In genomic region chr6:28940294-28940858, GRCh38 we compare ENCODE assay signal across 1 cellular context.
TF ChIP-seq lines count a peak whose summit lies in the region.

No MANE protein-coding gene starts in this region.

TF ChIP-seq in GM23338, 12 proteins besides CTCF, POLR2A, EP300 and RAD21 (continued from another document):
- TF ChIP-seq, protein P1, sequence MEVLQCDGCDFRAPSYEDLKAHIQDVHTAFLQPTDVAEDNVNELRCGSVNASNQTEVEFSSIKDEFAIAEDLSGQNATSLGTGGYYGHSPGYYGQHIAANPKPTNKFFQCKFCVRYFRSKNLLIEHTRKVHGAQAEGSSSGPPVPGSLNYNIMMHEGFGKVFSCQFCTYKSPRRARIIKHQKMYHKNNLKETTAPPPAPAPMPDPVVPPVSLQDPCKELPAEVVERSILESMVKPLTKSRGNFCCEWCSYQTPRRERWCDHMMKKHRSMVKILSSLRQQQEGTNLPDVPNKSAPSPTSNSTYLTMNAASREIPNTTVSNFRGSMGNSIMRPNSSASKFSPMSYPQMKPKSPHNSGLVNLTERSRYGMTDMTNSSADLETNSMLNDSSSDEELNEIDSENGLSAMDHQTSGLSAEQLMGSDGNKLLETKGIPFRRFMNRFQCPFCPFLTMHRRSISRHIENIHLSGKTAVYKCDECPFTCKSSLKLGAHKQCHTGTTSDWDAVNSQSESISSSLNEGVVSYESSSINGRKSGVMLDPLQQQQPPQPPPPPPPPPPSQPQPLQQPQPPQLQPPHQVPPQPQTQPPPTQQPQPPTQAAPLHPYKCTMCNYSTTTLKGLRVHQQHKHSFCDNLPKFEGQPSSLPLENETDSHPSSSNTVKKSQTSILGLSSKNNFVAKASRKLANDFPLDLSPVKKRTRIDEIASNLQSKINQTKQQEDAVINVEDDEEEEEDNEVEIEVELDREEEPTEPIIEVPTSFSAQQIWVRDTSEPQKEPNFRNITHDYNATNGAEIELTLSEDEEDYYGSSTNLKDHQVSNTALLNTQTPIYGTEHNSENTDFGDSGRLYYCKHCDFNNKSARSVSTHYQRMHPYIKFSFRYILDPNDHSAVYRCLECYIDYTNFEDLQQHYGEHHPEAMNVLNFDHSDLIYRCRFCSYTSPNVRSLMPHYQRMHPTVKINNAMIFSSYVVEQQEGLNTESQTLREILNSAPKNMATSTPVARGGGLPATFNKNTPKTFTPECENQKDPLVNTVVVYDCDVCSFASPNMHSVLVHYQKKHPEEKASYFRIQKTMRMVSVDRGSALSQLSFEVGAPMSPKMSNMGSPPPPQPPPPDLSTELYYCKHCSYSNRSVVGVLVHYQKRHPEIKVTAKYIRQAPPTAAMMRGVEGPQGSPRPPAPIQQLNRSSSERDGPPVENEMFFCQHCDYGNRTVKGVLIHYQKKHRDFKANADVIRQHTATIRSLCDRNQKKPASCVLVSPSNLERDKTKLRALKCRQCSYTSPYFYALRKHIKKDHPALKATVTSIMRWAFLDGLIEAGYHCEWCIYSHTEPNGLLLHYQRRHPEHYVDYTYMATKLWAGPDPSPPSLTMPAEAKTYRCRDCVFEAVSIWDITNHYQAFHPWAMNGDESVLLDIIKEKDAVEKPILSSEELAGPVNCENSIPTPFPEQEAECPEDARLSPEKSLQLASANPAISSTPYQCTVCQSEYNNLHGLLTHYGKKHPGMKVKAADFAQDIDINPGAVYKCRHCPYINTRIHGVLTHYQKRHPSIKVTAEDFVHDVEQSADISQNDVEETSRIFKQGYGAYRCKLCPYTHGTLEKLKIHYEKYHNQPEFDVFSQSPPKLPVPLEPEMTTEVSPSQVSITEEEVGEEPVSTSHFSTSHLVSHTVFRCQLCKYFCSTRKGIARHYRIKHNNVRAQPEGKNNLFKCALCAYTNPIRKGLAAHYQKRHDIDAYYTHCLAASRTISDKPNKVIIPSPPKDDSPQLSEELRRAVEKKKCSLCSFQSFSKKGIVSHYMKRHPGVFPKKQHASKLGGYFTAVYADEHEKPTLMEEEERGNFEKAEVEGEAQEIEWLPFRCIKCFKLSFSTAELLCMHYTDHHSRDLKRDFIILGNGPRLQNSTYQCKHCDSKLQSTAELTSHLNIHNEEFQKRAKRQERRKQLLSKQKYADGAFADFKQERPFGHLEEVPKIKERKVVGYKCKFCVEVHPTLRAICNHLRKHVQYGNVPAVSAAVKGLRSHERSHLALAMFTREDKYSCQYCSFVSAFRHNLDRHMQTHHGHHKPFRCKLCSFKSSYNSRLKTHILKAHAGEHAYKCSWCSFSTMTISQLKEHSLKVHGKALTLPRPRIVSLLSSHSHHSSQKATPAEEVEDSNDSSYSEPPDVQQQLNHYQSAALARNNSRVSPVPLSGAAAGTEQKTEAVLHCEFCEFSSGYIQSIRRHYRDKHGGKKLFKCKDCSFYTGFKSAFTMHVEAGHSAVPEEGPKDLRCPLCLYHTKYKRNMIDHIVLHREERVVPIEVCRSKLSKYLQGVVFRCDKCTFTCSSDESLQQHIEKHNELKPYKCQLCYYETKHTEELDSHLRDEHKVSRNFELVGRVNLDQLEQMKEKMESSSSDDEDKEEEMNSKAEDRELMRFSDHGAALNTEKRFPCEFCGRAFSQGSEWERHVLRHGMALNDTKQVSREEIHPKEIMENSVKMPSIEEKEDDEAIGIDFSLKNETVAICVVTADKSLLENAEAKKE (CRISPR knock-in tag; IDR thresholded peaks at IDR 0.05) = no peak
- TF ChIP-seq ETS1 (IDR thresholded peaks at IDR 0.05) (no peak), ZNF331 (CRISPR knock-in tag; IDR thresholded peaks at IDR 0.05; ENCODE audit: low read depth) (no peak), STAT1 (IDR thresholded peaks at IDR 0.05; ENCODE audit: unreplicated experiment) (no peak), POLR2AphosphoS5 (IDR thresholded peaks at IDR 0.05; ENCODE audit: low read depth) (no peak), CREB1 (CRISPR knock-in tag; IDR thresholded peaks at IDR 0.05; ENCODE audit: low read depth) (no peak), ZNF114 (CRISPR knock-in tag; IDR thresholded peaks at IDR 0.05) (no peak), JUNB (IDR thresholded peaks at IDR 0.05; ENCODE audit: unreplicated experiment) (no peak)
- TF ChIP-seq, protein P2, sequence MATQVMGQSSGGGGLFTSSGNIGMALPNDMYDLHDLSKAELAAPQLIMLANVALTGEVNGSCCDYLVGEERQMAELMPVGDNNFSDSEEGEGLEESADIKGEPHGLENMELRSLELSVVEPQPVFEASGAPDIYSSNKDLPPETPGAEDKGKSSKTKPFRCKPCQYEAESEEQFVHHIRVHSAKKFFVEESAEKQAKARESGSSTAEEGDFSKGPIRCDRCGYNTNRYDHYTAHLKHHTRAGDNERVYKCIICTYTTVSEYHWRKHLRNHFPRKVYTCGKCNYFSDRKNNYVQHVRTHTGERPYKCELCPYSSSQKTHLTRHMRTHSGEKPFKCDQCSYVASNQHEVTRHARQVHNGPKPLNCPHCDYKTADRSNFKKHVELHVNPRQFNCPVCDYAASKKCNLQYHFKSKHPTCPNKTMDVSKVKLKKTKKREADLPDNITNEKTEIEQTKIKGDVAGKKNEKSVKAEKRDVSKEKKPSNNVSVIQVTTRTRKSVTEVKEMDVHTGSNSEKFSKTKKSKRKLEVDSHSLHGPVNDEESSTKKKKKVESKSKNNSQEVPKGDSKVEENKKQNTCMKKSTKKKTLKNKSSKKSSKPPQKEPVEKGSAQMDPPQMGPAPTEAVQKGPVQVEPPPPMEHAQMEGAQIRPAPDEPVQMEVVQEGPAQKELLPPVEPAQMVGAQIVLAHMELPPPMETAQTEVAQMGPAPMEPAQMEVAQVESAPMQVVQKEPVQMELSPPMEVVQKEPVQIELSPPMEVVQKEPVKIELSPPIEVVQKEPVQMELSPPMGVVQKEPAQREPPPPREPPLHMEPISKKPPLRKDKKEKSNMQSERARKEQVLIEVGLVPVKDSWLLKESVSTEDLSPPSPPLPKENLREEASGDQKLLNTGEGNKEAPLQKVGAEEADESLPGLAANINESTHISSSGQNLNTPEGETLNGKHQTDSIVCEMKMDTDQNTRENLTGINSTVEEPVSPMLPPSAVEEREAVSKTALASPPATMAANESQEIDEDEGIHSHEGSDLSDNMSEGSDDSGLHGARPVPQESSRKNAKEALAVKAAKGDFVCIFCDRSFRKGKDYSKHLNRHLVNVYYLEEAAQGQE (IDR thresholded peaks at IDR 0.05; ENCODE audit: unreplicated experiment) = no peak
